10 cellular contexts compared by ENCODE assay signal in genomic region chr5:19352120-19352519, GRCh38.
"Had no signal": no experiment of that assay in that cellular context is flagged by ENCODE, and none has a peak within 500 bp of the region (broad histone marks: within the 10 kb centered on the region; RNA-seq: fewer than 3 reads in every experiment).

No MANE protein-coding gene starts in this region.

- H3K4me3 ChIP-seq: GM23248, HAP-1 had no signal

- H3K4me1 ChIP-seq: HAP-1 had no signal

- H3K27ac Mint-ChIP-seq: HFFc6 had no signal

- H3K9ac ChIP-seq: GM23248, KMS-11 had no signal

- DNase-seq: GM23248, H7, HFFc6, Karpas-422, KBM-7 had no signal

- H3K4me2 ChIP-seq: KMS-11 had no signal

- FAIRE-seq: H1, HTR-8/SVneo had no signal

- H3K36me3 ChIP-seq: HAP-1 had no signal

- H2AFZ ChIP-seq: GM23248 had no signal

- H3K4me3 Mint-ChIP-seq: HFFc6 had no signal

- H3K27ac ChIP-seq: GM23248, KMS-11 had no signal

- ATAC-seq: HCT116 had no signal

- H3K9me3 ChIP-seq: HAP-1 had no signal
